Comparison of ENCODE assay signal across 1 cellular context in the genomic region with DNA sequence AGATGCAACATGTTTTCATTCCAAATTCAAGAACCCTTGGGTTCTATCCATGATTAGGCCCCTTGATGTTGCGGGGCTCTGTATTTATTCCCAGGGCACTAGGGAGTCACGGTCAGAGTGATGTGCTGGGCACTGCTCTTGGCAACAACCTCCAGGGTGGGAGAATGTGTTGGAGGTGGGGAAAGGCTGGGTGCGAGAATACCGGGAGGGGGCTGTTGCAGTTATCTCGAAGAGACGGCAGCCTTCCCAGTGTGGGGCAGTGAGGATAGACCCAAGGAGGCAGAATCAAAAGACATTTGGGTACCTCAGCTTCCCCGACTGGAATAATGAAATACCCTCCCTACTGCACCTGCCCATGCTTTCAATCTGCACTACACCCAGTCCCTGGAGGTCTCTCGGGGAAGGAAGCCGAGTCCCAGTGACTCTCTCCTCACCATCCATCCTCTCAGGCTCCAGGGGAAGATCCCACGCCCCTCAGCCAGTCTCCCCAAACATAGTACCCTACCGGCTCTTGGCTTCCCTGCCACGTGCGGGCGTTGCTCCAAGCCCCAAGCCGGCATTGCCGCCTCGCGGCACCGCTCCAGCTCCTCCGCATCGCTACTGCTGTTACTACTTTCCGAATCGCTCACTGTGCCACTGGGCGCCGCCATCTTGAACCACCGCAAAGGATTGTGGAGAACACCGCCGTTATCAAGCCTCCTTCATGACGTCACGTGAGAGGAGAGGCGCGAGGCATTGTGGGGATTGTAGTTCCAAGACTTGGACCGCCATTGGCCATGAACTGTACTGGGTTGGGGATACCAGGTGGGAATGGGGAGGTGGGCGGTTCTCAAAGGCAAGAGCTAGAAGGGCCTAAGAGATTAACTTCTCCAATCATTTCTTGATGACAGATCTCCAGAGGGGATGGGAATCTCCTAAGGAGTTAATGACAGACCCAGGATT.
A peak's percentile ranks its signal among the peaks of the same experiment; 100 is the strongest.
TF ChIP-seq lines count a peak whose summit lies in the region.

A gene with protein sequence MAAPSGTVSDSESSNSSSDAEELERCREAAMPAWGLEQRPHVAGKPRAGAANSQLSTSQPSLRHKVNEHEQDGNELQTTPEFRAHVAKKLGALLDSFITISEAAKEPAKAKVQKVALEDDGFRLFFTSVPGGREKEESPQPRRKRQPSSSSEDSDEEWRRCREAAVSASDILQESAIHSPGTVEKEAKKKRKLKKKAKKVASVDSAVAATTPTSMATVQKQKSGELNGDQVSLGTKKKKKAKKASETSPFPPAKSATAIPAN (minus strand): TSS at position 663 of the 942 bp plus-strand sequence. CDS start 13 bp downstream, at position 650.

TF ChIP-seq in HepG2, 621 proteins besides CTCF, POLR2A, EP300 and RAD21 (continued from another document and continues in another):
- TF ChIP-seq ZNF276 (CRISPR knock-in tag; IDR thresholded peaks at IDR 0.05; ENCODE audit: low read depth): peak; percentile 20; the same call in 1 of the 2 replicates
- 0 out of 2 replicates have a peak, but pooled peaks have one; percentile 52 for TF ChIP-seq ZNF34 (CRISPR knock-in tag; IDR thresholded peaks at IDR 0.05; ENCODE audit: borderline replicate concordance)
- TF ChIP-seq PITX1 (CRISPR knock-in tag; IDR thresholded peaks at IDR 0.05): peak; percentile 71; the same call in 1 of the 2 replicates
- TF ChIP-seq ZNF605 (CRISPR knock-in tag; IDR thresholded peaks at IDR 0.05): peak; percentile 80; the same call in 1 of the 2 replicates
- no peak; the same call in 1 of the 2 replicates for TF ChIP-seq PRMT3 (CRISPR knock-in tag; IDR thresholded peaks at IDR 0.05; ENCODE audit: borderline replicate concordance, low read depth)
- TF ChIP-seq ZNF17 (CRISPR knock-in tag; IDR thresholded peaks at IDR 0.05): no peak
- TF ChIP-seq, protein P1, sequence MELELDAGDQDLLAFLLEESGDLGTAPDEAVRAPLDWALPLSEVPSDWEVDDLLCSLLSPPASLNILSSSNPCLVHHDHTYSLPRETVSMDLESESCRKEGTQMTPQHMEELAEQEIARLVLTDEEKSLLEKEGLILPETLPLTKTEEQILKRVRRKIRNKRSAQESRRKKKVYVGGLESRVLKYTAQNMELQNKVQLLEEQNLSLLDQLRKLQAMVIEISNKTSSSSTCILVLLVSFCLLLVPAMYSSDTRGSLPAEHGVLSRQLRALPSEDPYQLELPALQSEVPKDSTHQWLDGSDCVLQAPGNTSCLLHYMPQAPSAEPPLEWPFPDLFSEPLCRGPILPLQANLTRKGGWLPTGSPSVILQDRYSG (CRISPR knock-in tag; IDR thresholded peaks at IDR 0.05): no peak
- TF ChIP-seq ZNF503 (CRISPR knock-in tag; IDR thresholded peaks at IDR 0.05): 0 out of 2 replicates have a peak, but pooled peaks have one; percentile 31
- peak; percentile 59 for TF ChIP-seq XRCC5 (optimal IDR thresholded peaks at IDR 0.05; ENCODE audit: low read length)
- TF ChIP-seq POLR2AphosphoS2 (IDR thresholded peaks at IDR 0.05; ENCODE audit: low read depth, low read length): peak; percentile 44; the same call in 1 of the 2 replicates
- TF ChIP-seq, protein P2, sequence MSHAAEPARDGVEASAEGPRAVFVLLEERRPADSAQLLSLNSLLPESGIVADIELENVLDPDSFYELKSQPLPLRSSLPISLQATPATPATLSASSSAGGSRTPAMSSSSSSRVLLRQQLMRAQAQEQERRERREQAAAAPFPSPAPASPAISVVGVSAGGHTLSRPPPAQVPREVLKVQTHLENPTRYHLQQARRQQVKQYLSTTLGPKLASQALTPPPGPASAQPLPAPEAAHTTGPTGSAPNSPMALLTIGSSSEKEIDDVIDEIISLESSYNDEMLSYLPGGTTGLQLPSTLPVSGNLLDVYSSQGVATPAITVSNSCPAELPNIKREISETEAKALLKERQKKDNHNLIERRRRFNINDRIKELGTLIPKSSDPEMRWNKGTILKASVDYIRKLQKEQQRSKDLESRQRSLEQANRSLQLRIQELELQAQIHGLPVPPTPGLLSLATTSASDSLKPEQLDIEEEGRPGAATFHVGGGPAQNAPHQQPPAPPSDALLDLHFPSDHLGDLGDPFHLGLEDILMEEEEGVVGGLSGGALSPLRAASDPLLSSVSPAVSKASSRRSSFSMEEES (CRISPR knock-in tag; IDR thresholded peaks at IDR 0.05): peak; percentile 53; the same call in 1 of the 2 replicates
- TF ChIP-seq BCL3 (CRISPR knock-in tag; IDR thresholded peaks at IDR 0.05): no peak
- peak; percentile 64; the same call in 1 of the 2 replicates for TF ChIP-seq MYC (CRISPR knock-in tag; IDR thresholded peaks at IDR 0.05; ENCODE audit: borderline replicate concordance)
- TF ChIP-seq KAT8 (CRISPR knock-in tag; IDR thresholded peaks at IDR 0.05): peak; percentile 97
- no peak for TF ChIP-seq ZNF207 (IDR thresholded peaks at IDR 0.05; ENCODE audit: borderline replicate concordance)
- TF ChIP-seq ZBTB7A (CRISPR knock-in tag; IDR thresholded peaks at IDR 0.05): no peak
- TF ChIP-seq KDM2A (CRISPR knock-in tag; IDR thresholded peaks at IDR 0.05; ENCODE audit: borderline replicate concordance, low read depth): peak; percentile 83; the same call in 1 of the 2 replicates
- TF ChIP-seq SOX5 (CRISPR knock-in tag; IDR thresholded peaks at IDR 0.05; ENCODE audit: borderline replicate concordance): 0 out of 2 replicates have a peak, but pooled peaks have one; percentile 35
- no peak for TF ChIP-seq ZNF136 (CRISPR knock-in tag; IDR thresholded peaks at IDR 0.05; ENCODE audit: low read depth)
- TF ChIP-seq NCOA5 (CRISPR knock-in tag; IDR thresholded peaks at IDR 0.05): no peak
- TF ChIP-seq HNRNPK (IDR thresholded peaks at IDR 0.05; ENCODE audit: low read depth, low read length, poor library complexity, severe bottlenecking): no peak
- TF ChIP-seq, protein P3, sequence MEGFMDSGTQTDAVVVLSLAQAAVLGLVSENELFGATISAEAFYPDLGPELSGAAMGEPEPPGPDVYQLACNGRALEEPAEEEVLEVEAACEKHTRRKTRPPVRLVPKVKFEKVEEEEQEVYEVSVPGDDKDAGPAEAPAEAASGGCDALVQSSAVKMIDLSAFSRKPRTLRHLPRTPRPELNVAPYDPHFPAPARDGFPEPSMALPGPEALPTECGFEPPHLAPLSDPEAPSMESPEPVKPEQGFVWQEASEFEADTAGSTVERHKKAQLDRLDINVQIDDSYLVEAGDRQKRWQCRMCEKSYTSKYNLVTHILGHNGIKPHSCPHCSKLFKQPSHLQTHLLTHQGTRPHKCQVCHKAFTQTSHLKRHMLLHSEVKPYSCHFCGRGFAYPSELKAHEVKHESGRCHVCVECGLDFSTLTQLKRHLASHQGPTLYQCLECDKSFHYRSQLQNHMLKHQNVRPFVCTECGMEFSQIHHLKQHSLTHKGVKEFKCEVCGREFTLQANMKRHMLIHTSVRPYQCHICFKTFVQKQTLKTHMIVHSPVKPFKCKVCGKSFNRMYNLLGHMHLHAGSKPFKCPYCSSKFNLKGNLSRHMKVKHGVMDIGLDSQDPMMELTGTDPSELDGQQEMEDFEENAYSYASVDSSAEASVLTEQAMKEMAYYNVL (CRISPR knock-in tag; IDR thresholded peaks at IDR 0.05; ENCODE audit: borderline replicate concordance): no peak
- TF ChIP-seq MAF1 (CRISPR knock-in tag; IDR thresholded peaks at IDR 0.05; ENCODE audit: borderline replicate concordance): no peak
- 0 out of 2 replicates have a peak, but pooled peaks have one; percentile 66 for TF ChIP-seq KLF11 (CRISPR knock-in tag; IDR thresholded peaks at IDR 0.05)
- TF ChIP-seq IRX3 (CRISPR knock-in tag; IDR thresholded peaks at IDR 0.05; ENCODE audit: borderline replicate concordance, low read depth): no peak
- TF ChIP-seq THAP11 (CRISPR knock-in tag; IDR thresholded peaks at IDR 0.05): peak; percentile 100
- TF ChIP-seq HIC2 (CRISPR knock-in tag; IDR thresholded peaks at IDR 0.05; ENCODE audit: low read depth): 0 out of 2 replicates have a peak, but pooled peaks have one; percentile 25
- TF ChIP-seq ZNF225 (CRISPR knock-in tag; IDR thresholded peaks at IDR 0.05): peak; percentile 33; the same call in 1 of the 2 replicates
- no peak for TF ChIP-seq ZNF33B (CRISPR knock-in tag; IDR thresholded peaks at IDR 0.05)
- TF ChIP-seq ZNF12 (CRISPR knock-in tag; IDR thresholded peaks at IDR 0.05): peak; percentile 17; the same call in 1 of the 2 replicates
- 0 out of 2 replicates have a peak, but pooled peaks have one; percentile 34 for TF ChIP-seq ERF (CRISPR knock-in tag; IDR thresholded peaks at IDR 0.05)
- TF ChIP-seq BORCS8-MEF2B (CRISPR knock-in tag; IDR thresholded peaks at IDR 0.05): peak; percentile 40; the same call in 1 of the 2 replicates
- peak; percentile 98 for TF ChIP-seq ZNF143 (CRISPR knock-in tag; IDR thresholded peaks at IDR 0.05)
- TF ChIP-seq FOSL2 (CRISPR knock-in tag; IDR thresholded peaks at IDR 0.05): peak; percentile 58; the same call in 1 of the 2 replicates
- TF ChIP-seq KLF9 (CRISPR knock-in tag; IDR thresholded peaks at IDR 0.05; ENCODE audit: low read depth): no peak
- TF ChIP-seq NR2C2 (CRISPR knock-in tag; IDR thresholded peaks at IDR 0.05; ENCODE audit: borderline replicate concordance): peak; percentile 74; the same call in 1 of the 2 replicates
- TF ChIP-seq ZNF572 (CRISPR knock-in tag; IDR thresholded peaks at IDR 0.05): 0 out of 2 replicates have a peak, but pooled peaks have one; percentile 37
- TF ChIP-seq SUZ12 (IDR thresholded peaks at IDR 0.05; ENCODE audit: low read depth, low read length): peak; percentile 88
- peak; percentile 29 for TF ChIP-seq ZNF781 (CRISPR knock-in tag; IDR thresholded peaks at IDR 0.05; ENCODE audit: borderline replicate concordance, not compliant biosample characterization)
- peak; percentile 74; the same call in 1 of the 2 replicates for TF ChIP-seq ZNF614 (CRISPR knock-in tag; IDR thresholded peaks at IDR 0.05; ENCODE audit: borderline replicate concordance)
- TF ChIP-seq GATAD1 (CRISPR knock-in tag; IDR thresholded peaks at IDR 0.05): peak; percentile 98
- TF ChIP-seq HDAC2 (CRISPR knock-in tag; IDR thresholded peaks at IDR 0.05): peak; percentile 85
- peak; percentile 41 for TF ChIP-seq RARA (CRISPR knock-in tag; IDR thresholded peaks at IDR 0.05)
- peak; percentile 71 for TF ChIP-seq POGZ (CRISPR knock-in tag; IDR thresholded peaks at IDR 0.05)
- TF ChIP-seq SMC3 (IDR thresholded peaks at IDR 0.05; ENCODE audit: low read length): no peak
- TF ChIP-seq ETV5 (CRISPR knock-in tag; IDR thresholded peaks at IDR 0.05; ENCODE audit: borderline replicate concordance): peak; percentile 34; the same call in 1 of the 2 replicates
- peak; percentile 40 for TF ChIP-seq MED1 (CRISPR knock-in tag; IDR thresholded peaks at IDR 0.05)
- peak; percentile 94 for TF ChIP-seq ZNF891 (CRISPR knock-in tag; IDR thresholded peaks at IDR 0.05)
- peak; percentile 72; the same call in 1 of the 2 replicates for TF ChIP-seq KDM5B (CRISPR knock-in tag; IDR thresholded peaks at IDR 0.05; ENCODE audit: borderline replicate concordance)
- TF ChIP-seq, protein P4, sequence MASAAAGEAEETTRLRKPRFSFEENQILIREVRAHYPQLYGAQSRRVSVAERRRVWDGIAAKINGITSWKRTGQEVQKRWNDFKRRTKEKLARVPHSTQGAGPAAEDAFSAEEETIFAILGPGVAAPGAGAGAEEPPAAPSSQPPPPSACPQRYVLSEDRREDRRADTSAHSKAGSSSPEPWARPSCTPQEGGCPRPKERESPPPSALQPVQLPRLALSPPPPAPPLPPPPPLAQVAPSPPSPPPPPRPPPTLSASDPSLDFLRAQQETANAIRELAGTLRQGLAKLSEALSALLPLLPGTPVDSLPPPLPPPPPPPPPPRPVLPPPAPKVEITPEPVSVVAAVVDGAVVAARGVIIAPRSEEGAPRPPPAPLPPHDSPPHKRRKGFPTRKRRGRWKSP (CRISPR knock-in tag; IDR thresholded peaks at IDR 0.05): no peak
- TF ChIP-seq ZNF644 (CRISPR knock-in tag; IDR thresholded peaks at IDR 0.05; ENCODE audit: low read depth): peak; percentile 47; the same call in 1 of the 2 replicates
- TF ChIP-seq MATR3 (CRISPR knock-in tag; IDR thresholded peaks at IDR 0.05): no peak
